In the genomic region with DNA sequence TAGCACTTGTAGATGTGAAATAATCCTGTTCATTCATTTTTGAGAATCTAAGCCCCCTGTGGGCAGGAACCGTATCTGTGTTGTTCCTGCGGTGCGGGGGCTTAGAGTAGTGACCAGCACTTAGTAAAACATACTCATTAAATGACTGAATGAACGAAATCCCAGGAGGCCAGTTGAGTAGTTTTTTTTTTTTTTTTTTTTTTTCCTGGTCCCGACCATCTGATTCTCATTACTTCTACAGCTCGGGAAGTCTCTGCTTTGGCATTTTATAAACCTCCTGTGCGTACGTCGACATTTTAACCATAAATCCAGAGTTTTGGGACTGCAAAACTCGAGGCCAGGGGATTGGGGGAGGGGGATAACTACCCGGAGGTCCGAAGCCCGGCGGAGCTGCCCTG, we compare ENCODE assay signal across 8 cellular contexts. TPM values are rescaled to one million over a fixed set of nuclear protein-coding genes. Genes with fewer than 3 reads are reported as not detected.
DNase-seq lines count a peak whose midpoint lies in the region; ATAC-seq, FAIRE-seq and TF ChIP-seq lines count a peak whose summit lies in the region.

No MANE protein-coding gene starts in this region.

- H3K36me3 Mint-ChIP-seq in CD4-positive, CD25-positive, alpha-beta regulatory T cell: no peaks in the 10 kb centered on the region

- H3K9me1 ChIP-seq in endothelial cell of umbilical vein (replicated peaks; ENCODE audit: control insufficient read depth, extremely low read depth, insufficient read depth, low read length): no peaks in the 10 kb centered on the region

- DNase-seq in CD4-positive, CD25-positive, alpha-beta regulatory T cell: no peak
- DNase-seq in PC-9 (no peak), endothelial cell of umbilical vein (ENCODE audit: low read depth, low spot score) (no peak)
- no peak for DNase-seq in stimulated activated naive CD4-positive, alpha-beta T cell treated with Interleukin-2 at 50 U/mL for 16 hours (lab: John Stamatoyannopoulos, UW)

- H4K20me1 ChIP-seq in PC-9 (ENCODE audit: insufficient read depth) (no peaks in the 10 kb centered on the region), endothelial cell of umbilical vein (replicated peaks; ENCODE audit: control insufficient read depth, extremely low read depth, insufficient read depth, low read length) (no peaks in the 10 kb centered on the region)

- H3K27me3 Mint-ChIP-seq in CD4-positive, CD25-positive, alpha-beta regulatory T cell: peaks cover 18% of the 10 kb centered on the region

- no peaks in the 10 kb centered on the region for H3K36me3 ChIP-seq in CD4-positive, CD25-positive, alpha-beta regulatory T cell (ENCODE audit: control insufficient read depth, insufficient read depth, low read length)
- no peaks in the 10 kb centered on the region for H3K36me3 ChIP-seq in PC-9 (ENCODE audit: low read depth)
- H3K36me3 ChIP-seq in endothelial cell of umbilical vein (ENCODE audit: control insufficient read depth in 2 of 2, extremely low read depth in 1 of 2, insufficient read depth in 2 of 2, low read length in 2 of 2): no peaks in the 10 kb centered on the region
- H3K36me3 ChIP-seq in neuron (ENCODE audit: insufficient read depth, low read length): no peaks in the 10 kb centered on the region

- no peaks in the 10 kb centered on the region for H3K9me2 ChIP-seq in PC-9 (ENCODE audit: insufficient read depth)

- H3K79me2 ChIP-seq in PC-9 (ENCODE audit: low read depth) (peaks cover 17% of the 10 kb centered on the region), endothelial cell of umbilical vein (ENCODE audit: control insufficient read depth, insufficient read depth, low read length) (no peaks in the 10 kb centered on the region)

- TF ChIP-seq POLR2A in endothelial cell of umbilical vein (IDR thresholded peaks at IDR 0.05; ENCODE audit: low read depth, low read length): no peak

- H2AFZ ChIP-seq in PC-9 (peak overlapping the region; percentile 84), endothelial cell of umbilical vein (ENCODE audit: low read depth, low read length) (peak overlapping the region; percentile 39), neuron (ENCODE audit: low read depth, low read length) (peak overlapping the region; percentile 93)

- peak overlapping the region; percentile 74 to 94 (median 88) for H3K4me3 Mint-ChIP-seq in CD4-positive, CD25-positive, alpha-beta regulatory T cell

- H3K4me3 ChIP-seq in CD4-positive, CD25-positive, alpha-beta regulatory T cell (ENCODE audit: low read depth, low read length): peak overlapping the region; percentile 56
- H3K4me3 ChIP-seq in PC-9 (peak overlapping the region; percentile 65; the same call in 1 of the 2 replicates), endothelial cell of umbilical vein (replicated peaks in 1 of 3; ENCODE audit: insufficient read depth in 1 of 3, low read depth in 1 of 3, low read length in 3 of 3) (peak overlapping the region in 1 of 3 experiments; percentile 54), neuron (ENCODE audit: low read length) (peak overlapping the region; percentile 59)

- POLR2A ChIA-PET in PC-9 (lab: Charles Lee; ENCODE audit: unreplicated experiment): interaction anchor here (0.7 kb wide), 1 partner anchor 148 kb away, joined by 11 read pairs; no protein-coding TSS in a partner anchor
- POLR2A ChIA-PET in endothelial cell of umbilical vein (lab: Charles Lee): interaction anchor here (0.6 to 1.0 kb wide), 4 partner anchors 30 to 192 kb away, joined by 3 to 5 read pairs (median 4); partner anchors contain the start of gene SPRY4

- no peaks in the 10 kb centered on the region for H3K9me3 ChIP-seq in CD4-positive, CD25-positive, alpha-beta regulatory T cell (ENCODE audit: control insufficient read depth in 2 of 2, low read length in 2 of 2)
- H3K9me3 ChIP-seq in PC-9 (ENCODE audit: insufficient read depth, low read depth) (no peaks in the 10 kb centered on the region), endothelial cell of umbilical vein (replicated peaks; ENCODE audit: control insufficient read depth, insufficient read depth, low read length) (no peaks in the 10 kb centered on the region), neuron (ENCODE audit: low read length) (no peaks in the 10 kb centered on the region)

- peak overlapping the region; percentile 71 for H3K4me2 ChIP-seq in PC-9
- peak overlapping the region; percentile 24 for H3K4me2 ChIP-seq in endothelial cell of umbilical vein (ENCODE audit: insufficient read depth, low read length)

- no peak for TF ChIP-seq CTCF in PC-9 (conservative IDR thresholded peaks at IDR 0.05)
- no peak for TF ChIP-seq CTCF in endothelial cell of umbilical vein (IDR thresholded peaks at IDR 0.05; ENCODE audit: extremely low read depth in 1 of 2, insufficient read depth in 1 of 2, low read depth in 1 of 2, low read length in 2 of 2)

- H3K4me1 ChIP-seq in CD4-positive, CD25-positive, alpha-beta regulatory T cell (ENCODE audit: control insufficient read depth, insufficient read depth, low read length, poor library complexity, severe bottlenecking): peaks cover 44% of the 10 kb centered on the region
- peaks cover 63% of the 10 kb centered on the region for H3K4me1 ChIP-seq in PC-9 (replicated peaks; ENCODE audit: insufficient read depth)
- peaks cover 31% of the 10 kb centered on the region for H3K4me1 ChIP-seq in endothelial cell of umbilical vein (ENCODE audit: control insufficient read depth, extremely low read depth, insufficient read depth, low read length)
- peaks cover 18% of the 10 kb centered on the region for H3K4me1 ChIP-seq in neuron (ENCODE audit: insufficient read depth, low read length)

- CTCF ChIA-PET in PC-9 (lab: Charles Lee): no interaction called here
- CTCF ChIA-PET in endothelial cell of umbilical vein (lab: Charles Lee): interaction anchor here (1.2 to 3.6 kb wide), 6 partner anchors 24 to 193 kb away, joined by 3 to 32 read pairs (median 6); partner anchors contain the start of gene SPRY4

- peak overlapping the region in 2 of 3 donors; percentile 89 for H3K27ac Mint-ChIP-seq in CD4-positive, CD25-positive, alpha-beta regulatory T cell

- H3K4me1 Mint-ChIP-seq in CD4-positive, CD25-positive, alpha-beta regulatory T cell: peaks cover 15 to 58% (median 32%) of the 10 kb centered on the region in 4 donors

- peak overlapping the region; percentile 71 for H3K27ac ChIP-seq in CD4-positive, CD25-positive, alpha-beta regulatory T cell (ENCODE audit: insufficient read depth, low read length, poor library complexity, severe bottlenecking)
- H3K27ac ChIP-seq in PC-9: peak overlapping the region; percentile 93
- H3K27ac ChIP-seq in endothelial cell of umbilical vein (ENCODE audit: insufficient read depth, low read depth, low read length): peak overlapping the region; percentile 74

- BruUV-seq in PC-9 (replicated peaks; lab: Mats Ljungman, UMichigan): no TSS peak
- no TSS peak for BruUV-seq in endothelial cell of umbilical vein (replicated peaks; lab: Mats Ljungman, UMichigan)

- intact Hi-C loops in PC-9 (cut with micrococcal nuclease; ENCODE audit: unreplicated experiment): loop anchor here (2.0 kb wide), 3 partner anchors 30 to 204 kb away; no protein-coding TSS in a partner anchor
- intact Hi-C loops in endothelial cell of umbilical vein (cut with micrococcal nuclease): loop anchor here (2.0 to 10.0 kb wide), 3 partner anchors 40 to 342 kb away; partner anchors contain the start of gene GNPDA1

- H3K27me3 ChIP-seq in CD4-positive, CD25-positive, alpha-beta regulatory T cell (ENCODE audit: control insufficient read depth, insufficient read depth, low read length): no peaks in the 10 kb centered on the region
- H3K27me3 ChIP-seq in PC-9 (ENCODE audit: insufficient read depth, low read depth) (no peaks in the 10 kb centered on the region), endothelial cell of umbilical vein (ENCODE audit: control insufficient read depth in 2 of 2, insufficient read depth in 2 of 2, low read length in 2 of 2) (no peaks in the 10 kb centered on the region), neuron (ENCODE audit: insufficient read depth, low read length) (no peaks in the 10 kb centered on the region)

- H3K9me3 Mint-ChIP-seq in CD4-positive, CD25-positive, alpha-beta regulatory T cell: no peaks in the 10 kb centered on the region

- H3F3A ChIP-seq in PC-9 (ENCODE audit: insufficient read depth, low read depth): peaks cover 43% of the 10 kb centered on the region

- no peak for ATAC-seq in CD4-positive, CD25-positive, alpha-beta regulatory T cell (ENCODE audit: low read depth in 2 of 2)
- ATAC-seq in GM18498 (IDR thresholded peaks at IDR 0.05; ENCODE audit: unreplicated experiment): no peak
- no peak for ATAC-seq in HG03139 (IDR thresholded peaks at IDR 0.05; ENCODE audit: unreplicated experiment)
- ATAC-seq in HG03571 (IDR thresholded peaks at IDR 0.05; ENCODE audit: unreplicated experiment): no peak

- dilution Hi-C loops in endothelial cell of umbilical vein (cut with MboI; ENCODE audit: extremely low pct_ligation_motif_present, low sequenced_read_pairs): no loop called here

- peak overlapping the region; percentile 88 for H3K9ac ChIP-seq in endothelial cell of umbilical vein (replicated peaks; ENCODE audit: extremely low read depth, insufficient read depth, low read length)

- no peak for FAIRE-seq in endothelial cell of umbilical vein (lab: Jason Lieb, UNC)

TF ChIP-seq in endothelial cell of umbilical vein, 7 proteins besides CTCF, POLR2A, EP300 and RAD21 (continues in another document):
- TF ChIP-seq JUN (IDR thresholded peaks at IDR 0.05; ENCODE audit: borderline replicate concordance, insufficient read depth, insufficient read length, low read depth): no peak
- TF ChIP-seq EZH2 (IDR thresholded peaks at IDR 0.05; ENCODE audit: borderline replicate concordance, low read depth, low read length, severe bottlenecking): no peak
- TF ChIP-seq, protein P1, sequence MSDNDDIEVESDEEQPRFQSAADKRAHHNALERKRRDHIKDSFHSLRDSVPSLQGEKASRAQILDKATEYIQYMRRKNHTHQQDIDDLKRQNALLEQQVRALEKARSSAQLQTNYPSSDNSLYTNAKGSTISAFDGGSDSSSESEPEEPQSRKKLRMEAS (IDR thresholded peaks at IDR 0.05; ENCODE audit: insufficient read depth, insufficient read length): no peak
- TF ChIP-seq GATA2 (IDR thresholded peaks at IDR 0.05; ENCODE audit: insufficient read depth, insufficient read length, low read depth, low read length): no peak
- no peak for TF ChIP-seq MYC (IDR thresholded peaks at IDR 0.05; ENCODE audit: low read depth, low read length)
- no peak for TF ChIP-seq FOS (IDR thresholded peaks at IDR 0.05; ENCODE audit: borderline replicate concordance, insufficient read depth, low read length)

RNA-seq across cellular contexts. Expression of gene SPRY4, which starts 31.5 kb away (rescaled TPM):
- total RNA-seq in CD4-positive, CD25-positive, alpha-beta regulatory T cell: 0.52 TPM
- not detected for polyA plus RNA-seq in CD4-positive, CD25-positive, alpha-beta regulatory T cell
- 6.9 and 11.0 TPM in 2 replicates for total RNA-seq in PC-9 (2021)
- 33.9 and 49.5 TPM in 2 replicates for total RNA-seq in endothelial cell of umbilical vein
- 9.3 and 11.0 TPM in 2 replicates for polyA plus RNA-seq in endothelial cell of umbilical vein
- polyA plus RNA-seq in endothelial cell of umbilical vein (2011; cell fraction: cytosol; rRNA removed): 5.0 and 5.8 TPM in 2 replicates
- polyA plus RNA-seq in endothelial cell of umbilical vein (2011; cell fraction: nucleus; rRNA removed): 25.1 and 30.8 TPM in 2 replicates
- polyA plus RNA-seq in endothelial cell of umbilical vein (2012): 13.8 TPM in 2 replicates
- 26.3 and 27.7 TPM in 2 replicates for polyA minus RNA-seq in endothelial cell of umbilical vein
- polyA minus RNA-seq in endothelial cell of umbilical vein (2011; cell fraction: cytosol; rRNA and poly(A)+ RNA removed): not detected
- 36.6 and 53.5 TPM in 2 replicates for polyA minus RNA-seq in endothelial cell of umbilical vein (2011; cell fraction: nucleus; rRNA and poly(A)+ RNA removed)

Comparison
In these comparisons a context has a peak if more than half of its experiments do, and no peak if none do; other contexts are left out.
1. H2AFZ ChIP-seq: peak in every context shown above with its lines; median percentile 93 in neuron; 84 in PC-9; 39 in endothelial cell of umbilical vein.